ENCODE assay signal across 1 cellular context in the genomic region with DNA sequence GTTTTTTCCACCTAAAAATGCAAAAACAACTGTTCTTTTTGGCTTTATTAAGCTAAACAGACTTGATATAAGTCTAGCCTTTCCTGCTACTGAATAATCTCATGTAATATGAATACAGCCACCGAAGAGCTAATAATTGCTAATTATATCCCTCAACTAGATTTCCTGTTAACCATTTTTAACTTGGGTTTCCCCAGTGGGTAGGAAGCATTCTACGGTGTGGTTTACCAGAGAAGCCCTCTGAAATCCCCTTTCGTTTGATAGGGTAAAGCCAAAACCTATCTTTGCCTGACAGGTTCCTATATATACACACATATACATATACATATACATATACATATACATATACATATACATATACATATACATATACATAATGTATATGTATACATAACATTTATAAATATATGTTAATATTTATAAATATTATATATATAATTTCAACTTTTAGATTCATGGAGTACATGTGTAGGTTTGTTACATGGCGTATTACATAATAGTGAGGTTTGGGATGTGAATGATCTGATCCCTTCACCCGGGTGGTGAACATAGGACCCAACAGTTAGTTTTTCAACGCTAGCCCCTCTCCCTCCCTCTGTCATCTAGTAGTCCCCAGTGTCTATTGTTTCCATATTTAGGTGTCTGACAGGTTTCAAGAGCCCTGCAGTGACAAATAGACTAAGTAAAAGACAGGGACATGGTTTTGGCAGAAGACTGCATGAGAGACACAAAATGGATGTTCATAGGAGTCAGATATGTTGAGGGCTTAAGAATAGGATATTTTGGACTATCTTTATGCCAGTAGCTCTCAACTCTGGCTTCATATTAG.
TF ChIP-seq lines count a peak whose summit lies in the region.

No MANE protein-coding gene starts in this region.

TF ChIP-seq in GM12878, 131 proteins besides CTCF, POLR2A, EP300 and RAD21 (continued from another document and continues in another):
- TF ChIP-seq, protein P1, sequence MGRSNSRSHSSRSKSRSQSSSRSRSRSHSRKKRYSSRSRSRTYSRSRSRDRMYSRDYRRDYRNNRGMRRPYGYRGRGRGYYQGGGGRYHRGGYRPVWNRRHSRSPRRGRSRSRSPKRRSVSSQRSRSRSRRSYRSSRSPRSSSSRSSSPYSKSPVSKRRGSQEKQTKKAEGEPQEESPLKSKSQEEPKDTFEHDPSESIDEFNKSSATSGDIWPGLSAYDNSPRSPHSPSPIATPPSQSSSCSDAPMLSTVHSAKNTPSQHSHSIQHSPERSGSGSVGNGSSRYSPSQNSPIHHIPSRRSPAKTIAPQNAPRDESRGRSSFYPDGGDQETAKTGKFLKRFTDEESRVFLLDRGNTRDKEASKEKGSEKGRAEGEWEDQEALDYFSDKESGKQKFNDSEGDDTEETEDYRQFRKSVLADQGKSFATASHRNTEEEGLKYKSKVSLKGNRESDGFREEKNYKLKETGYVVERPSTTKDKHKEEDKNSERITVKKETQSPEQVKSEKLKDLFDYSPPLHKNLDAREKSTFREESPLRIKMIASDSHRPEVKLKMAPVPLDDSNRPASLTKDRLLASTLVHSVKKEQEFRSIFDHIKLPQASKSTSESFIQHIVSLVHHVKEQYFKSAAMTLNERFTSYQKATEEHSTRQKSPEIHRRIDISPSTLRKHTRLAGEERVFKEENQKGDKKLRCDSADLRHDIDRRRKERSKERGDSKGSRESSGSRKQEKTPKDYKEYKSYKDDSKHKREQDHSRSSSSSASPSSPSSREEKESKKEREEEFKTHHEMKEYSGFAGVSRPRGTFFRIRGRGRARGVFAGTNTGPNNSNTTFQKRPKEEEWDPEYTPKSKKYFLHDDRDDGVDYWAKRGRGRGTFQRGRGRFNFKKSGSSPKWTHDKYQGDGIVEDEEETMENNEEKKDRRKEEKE (IDR thresholded peaks at IDR 0.05): no peak
- TF ChIP-seq ZZZ3 (IDR thresholded peaks at IDR 0.05; ENCODE audit: control insufficient read depth, insufficient read length, low read depth): no peak
- TF ChIP-seq MYC (IDR thresholded peaks at IDR 0.05; ENCODE audit: insufficient read depth, insufficient read length, insufficient replicate concordance, low read length, severe bottlenecking): no peak
- TF ChIP-seq, protein P2, sequence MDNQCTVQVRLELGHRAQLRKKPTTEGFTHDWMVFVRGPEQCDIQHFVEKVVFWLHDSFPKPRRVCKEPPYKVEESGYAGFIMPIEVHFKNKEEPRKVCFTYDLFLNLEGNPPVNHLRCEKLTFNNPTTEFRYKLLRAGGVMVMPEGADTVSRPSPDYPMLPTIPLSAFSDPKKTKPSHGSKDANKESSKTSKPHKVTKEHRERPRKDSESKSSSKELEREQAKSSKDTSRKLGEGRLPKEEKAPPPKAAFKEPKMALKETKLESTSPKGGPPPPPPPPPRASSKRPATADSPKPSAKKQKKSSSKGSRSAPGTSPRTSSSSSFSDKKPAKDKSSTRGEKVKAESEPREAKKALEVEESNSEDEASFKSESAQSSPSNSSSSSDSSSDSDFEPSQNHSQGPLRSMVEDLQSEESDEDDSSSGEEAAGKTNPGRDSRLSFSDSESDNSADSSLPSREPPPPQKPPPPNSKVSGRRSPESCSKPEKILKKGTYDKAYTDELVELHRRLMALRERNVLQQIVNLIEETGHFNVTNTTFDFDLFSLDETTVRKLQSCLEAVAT (IDR thresholded peaks at IDR 0.05): peak; percentile 64
- no peak for TF ChIP-seq YY1 (IDR thresholded peaks at IDR 0.05; ENCODE audit: low read depth, low read length)
- TF ChIP-seq YBX1 (IDR thresholded peaks at IDR 0.05): no peak
- TF ChIP-seq SREBF1 (IDR thresholded peaks at IDR 0.05; ENCODE audit: low read length): no peak
- TF ChIP-seq, protein P3, sequence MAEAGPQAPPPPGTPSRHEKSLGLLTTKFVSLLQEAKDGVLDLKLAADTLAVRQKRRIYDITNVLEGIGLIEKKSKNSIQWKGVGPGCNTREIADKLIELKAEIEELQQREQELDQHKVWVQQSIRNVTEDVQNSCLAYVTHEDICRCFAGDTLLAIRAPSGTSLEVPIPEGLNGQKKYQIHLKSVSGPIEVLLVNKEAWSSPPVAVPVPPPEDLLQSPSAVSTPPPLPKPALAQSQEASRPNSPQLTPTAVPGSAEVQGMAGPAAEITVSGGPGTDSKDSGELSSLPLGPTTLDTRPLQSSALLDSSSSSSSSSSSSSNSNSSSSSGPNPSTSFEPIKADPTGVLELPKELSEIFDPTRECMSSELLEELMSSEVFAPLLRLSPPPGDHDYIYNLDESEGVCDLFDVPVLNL (IDR thresholded peaks at IDR 0.05; ENCODE audit: low read depth, low read length): no peak
- TF ChIP-seq KDM1A (IDR thresholded peaks at IDR 0.05; ENCODE audit: borderline replicate concordance): no peak
- TF ChIP-seq, protein P4, sequence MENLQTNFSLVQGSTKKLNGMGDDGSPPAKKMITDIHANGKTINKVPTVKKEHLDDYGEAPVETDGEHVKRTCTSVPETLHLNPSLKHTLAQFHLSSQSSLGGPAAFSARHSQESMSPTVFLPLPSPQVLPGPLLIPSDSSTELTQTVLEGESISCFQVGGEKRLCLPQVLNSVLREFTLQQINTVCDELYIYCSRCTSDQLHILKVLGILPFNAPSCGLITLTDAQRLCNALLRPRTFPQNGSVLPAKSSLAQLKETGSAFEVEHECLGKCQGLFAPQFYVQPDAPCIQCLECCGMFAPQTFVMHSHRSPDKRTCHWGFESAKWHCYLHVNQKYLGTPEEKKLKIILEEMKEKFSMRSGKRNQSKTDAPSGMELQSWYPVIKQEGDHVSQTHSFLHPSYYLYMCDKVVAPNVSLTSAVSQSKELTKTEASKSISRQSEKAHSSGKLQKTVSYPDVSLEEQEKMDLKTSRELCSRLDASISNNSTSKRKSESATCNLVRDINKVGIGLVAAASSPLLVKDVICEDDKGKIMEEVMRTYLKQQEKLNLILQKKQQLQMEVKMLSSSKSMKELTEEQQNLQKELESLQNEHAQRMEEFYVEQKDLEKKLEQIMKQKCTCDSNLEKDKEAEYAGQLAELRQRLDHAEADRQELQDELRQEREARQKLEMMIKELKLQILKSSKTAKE (IDR thresholded peaks at IDR 0.05; ENCODE audit: low read depth, poor library complexity, severe bottlenecking): peak; percentile 90
- TF ChIP-seq SPI1 (IDR thresholded peaks at IDR 0.05; ENCODE audit: borderline replicate concordance, insufficient read depth, low read depth, low read length): no peak
- TF ChIP-seq BACH1 (IDR thresholded peaks at IDR 0.05; ENCODE audit: borderline replicate concordance): peak; percentile 38; the same call in 1 of the 2 replicates
- TF ChIP-seq BCL11A (IDR thresholded peaks at IDR 0.05; ENCODE audit: low read depth, low read length): peak; percentile 81
- TF ChIP-seq STAT1 (conservative IDR thresholded peaks at IDR 0.05): no peak
- TF ChIP-seq CBX3 (IDR thresholded peaks at IDR 0.05; ENCODE audit: borderline replicate concordance, low read depth): no peak
- peak; percentile 99 for TF ChIP-seq PAX8 (IDR thresholded peaks at IDR 0.05)
- TF ChIP-seq SUZ12 (IDR thresholded peaks at IDR 0.05; ENCODE audit: unreplicated experiment): no peak
- TF ChIP-seq, protein P5, sequence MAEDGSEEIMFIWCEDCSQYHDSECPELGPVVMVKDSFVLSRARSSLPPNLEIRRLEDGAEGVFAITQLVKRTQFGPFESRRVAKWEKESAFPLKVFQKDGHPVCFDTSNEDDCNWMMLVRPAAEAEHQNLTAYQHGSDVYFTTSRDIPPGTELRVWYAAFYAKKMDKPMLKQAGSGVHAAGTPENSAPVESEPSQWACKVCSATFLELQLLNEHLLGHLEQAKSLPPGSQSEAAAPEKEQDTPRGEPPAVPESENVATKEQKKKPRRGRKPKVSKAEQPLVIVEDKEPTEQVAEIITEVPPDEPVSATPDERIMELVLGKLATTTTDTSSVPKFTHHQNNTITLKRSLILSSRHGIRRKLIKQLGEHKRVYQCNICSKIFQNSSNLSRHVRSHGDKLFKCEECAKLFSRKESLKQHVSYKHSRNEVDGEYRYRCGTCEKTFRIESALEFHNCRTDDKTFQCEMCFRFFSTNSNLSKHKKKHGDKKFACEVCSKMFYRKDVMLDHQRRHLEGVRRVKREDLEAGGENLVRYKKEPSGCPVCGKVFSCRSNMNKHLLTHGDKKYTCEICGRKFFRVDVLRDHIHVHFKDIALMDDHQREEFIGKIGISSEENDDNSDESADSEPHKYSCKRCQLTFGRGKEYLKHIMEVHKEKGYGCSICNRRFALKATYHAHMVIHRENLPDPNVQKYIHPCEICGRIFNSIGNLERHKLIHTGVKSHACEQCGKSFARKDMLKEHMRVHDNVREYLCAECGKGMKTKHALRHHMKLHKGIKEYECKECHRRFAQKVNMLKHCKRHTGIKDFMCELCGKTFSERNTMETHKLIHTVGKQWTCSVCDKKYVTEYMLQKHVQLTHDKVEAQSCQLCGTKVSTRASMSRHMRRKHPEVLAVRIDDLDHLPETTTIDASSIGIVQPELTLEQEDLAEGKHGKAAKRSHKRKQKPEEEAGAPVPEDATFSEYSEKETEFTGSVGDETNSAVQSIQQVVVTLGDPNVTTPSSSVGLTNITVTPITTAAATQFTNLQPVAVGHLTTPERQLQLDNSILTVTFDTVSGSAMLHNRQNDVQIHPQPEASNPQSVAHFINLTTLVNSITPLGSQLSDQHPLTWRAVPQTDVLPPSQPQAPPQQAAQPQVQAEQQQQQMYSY (CRISPR knock-in tag; IDR thresholded peaks at IDR 0.05): no peak
- TF ChIP-seq TCF7 (IDR thresholded peaks at IDR 0.05; ENCODE audit: borderline replicate concordance): peak; percentile 29; the same call in 1 of the 2 replicates
- TF ChIP-seq EZH2 (IDR thresholded peaks at IDR 0.05; ENCODE audit: borderline replicate concordance, control insufficient read depth, low read depth, low read length): no peak
- no peak for TF ChIP-seq HDGF (IDR thresholded peaks at IDR 0.05)
- TF ChIP-seq, protein P6, sequence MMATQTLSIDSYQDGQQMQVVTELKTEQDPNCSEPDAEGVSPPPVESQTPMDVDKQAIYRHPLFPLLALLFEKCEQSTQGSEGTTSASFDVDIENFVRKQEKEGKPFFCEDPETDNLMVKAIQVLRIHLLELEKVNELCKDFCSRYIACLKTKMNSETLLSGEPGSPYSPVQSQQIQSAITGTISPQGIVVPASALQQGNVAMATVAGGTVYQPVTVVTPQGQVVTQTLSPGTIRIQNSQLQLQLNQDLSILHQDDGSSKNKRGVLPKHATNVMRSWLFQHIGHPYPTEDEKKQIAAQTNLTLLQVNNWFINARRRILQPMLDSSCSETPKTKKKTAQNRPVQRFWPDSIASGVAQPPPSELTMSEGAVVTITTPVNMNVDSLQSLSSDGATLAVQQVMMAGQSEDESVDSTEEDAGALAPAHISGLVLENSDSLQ (IDR thresholded peaks at IDR 0.05): peak; percentile 43
- TF ChIP-seq, protein P7, sequence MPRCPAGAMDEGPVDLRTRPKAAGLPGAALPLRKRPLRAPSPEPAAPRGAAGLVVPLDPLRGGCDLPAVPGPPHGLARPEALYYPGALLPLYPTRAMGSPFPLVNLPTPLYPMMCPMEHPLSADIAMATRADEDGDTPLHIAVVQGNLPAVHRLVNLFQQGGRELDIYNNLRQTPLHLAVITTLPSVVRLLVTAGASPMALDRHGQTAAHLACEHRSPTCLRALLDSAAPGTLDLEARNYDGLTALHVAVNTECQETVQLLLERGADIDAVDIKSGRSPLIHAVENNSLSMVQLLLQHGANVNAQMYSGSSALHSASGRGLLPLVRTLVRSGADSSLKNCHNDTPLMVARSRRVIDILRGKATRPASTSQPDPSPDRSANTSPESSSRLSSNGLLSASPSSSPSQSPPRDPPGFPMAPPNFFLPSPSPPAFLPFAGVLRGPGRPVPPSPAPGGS (IDR thresholded peaks at IDR 0.05; ENCODE audit: borderline replicate concordance, insufficient read depth, low read depth, low read length, poor library complexity, severe bottlenecking): peak; percentile 45
- TF ChIP-seq ZNF24 (IDR thresholded peaks at IDR 0.05): no peak
- no peak for TF ChIP-seq TCF3 (IDR thresholded peaks at IDR 0.05; ENCODE audit: borderline replicate concordance, insufficient read depth, low read depth, low read length)
- no peak for TF ChIP-seq HDAC2 (IDR thresholded peaks at IDR 0.05)
- TF ChIP-seq SMAD5 (IDR thresholded peaks at IDR 0.05; ENCODE audit: low read depth): no peak; the same call in 1 of the 2 replicates
- TF ChIP-seq NR2F1 (conservative IDR thresholded peaks at IDR 0.05): no peak
- no peak for TF ChIP-seq DPF2 (IDR thresholded peaks at IDR 0.05)
- no peak for TF ChIP-seq NFXL1 (IDR thresholded peaks at IDR 0.05; ENCODE audit: borderline replicate concordance)
- peak; percentile 54 for TF ChIP-seq RAD51 (IDR thresholded peaks at IDR 0.05)
- no peak for TF ChIP-seq HCFC1 (IDR thresholded peaks at IDR 0.05; ENCODE audit: low read length)
- TF ChIP-seq, protein P8, sequence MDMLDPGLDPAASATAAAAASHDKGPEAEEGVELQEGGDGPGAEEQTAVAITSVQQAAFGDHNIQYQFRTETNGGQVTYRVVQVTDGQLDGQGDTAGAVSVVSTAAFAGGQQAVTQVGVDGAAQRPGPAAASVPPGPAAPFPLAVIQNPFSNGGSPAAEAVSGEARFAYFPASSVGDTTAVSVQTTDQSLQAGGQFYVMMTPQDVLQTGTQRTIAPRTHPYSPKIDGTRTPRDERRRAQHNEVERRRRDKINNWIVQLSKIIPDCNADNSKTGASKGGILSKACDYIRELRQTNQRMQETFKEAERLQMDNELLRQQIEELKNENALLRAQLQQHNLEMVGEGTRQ (IDR thresholded peaks at IDR 0.05; ENCODE audit: borderline replicate concordance, low read depth, low read length): no peak
- TF ChIP-seq MTA3 (IDR thresholded peaks at IDR 0.05; ENCODE audit: borderline replicate concordance, low read length): peak; percentile 80; the same call in 1 of the 2 replicates
- no peak for TF ChIP-seq KLF5 (IDR thresholded peaks at IDR 0.05; ENCODE audit: partially characterized antibody)
- peak; percentile 41 to 63; a peak in 2 of 4 replicates for TF ChIP-seq BHLHE40 (IDR thresholded peaks at IDR 0.05; ENCODE audit: borderline replicate concordance in 1 of 2, low read depth in 2 of 2, low read length in 1 of 2)
- TF ChIP-seq ASH2L (IDR thresholded peaks at IDR 0.05; ENCODE audit: borderline replicate concordance, low read depth): no peak
- no peak for TF ChIP-seq NR2C1 (IDR thresholded peaks at IDR 0.05)
- no peak for TF ChIP-seq ZSCAN29 (IDR thresholded peaks at IDR 0.05)
- peak; percentile 37; the same call in 1 of the 2 replicates for TF ChIP-seq CREB1 (IDR thresholded peaks at IDR 0.05; ENCODE audit: low read depth)
- TF ChIP-seq MXI1 (IDR thresholded peaks at IDR 0.05; ENCODE audit: low read depth, low read length): no peak
- TF ChIP-seq, protein P9, sequence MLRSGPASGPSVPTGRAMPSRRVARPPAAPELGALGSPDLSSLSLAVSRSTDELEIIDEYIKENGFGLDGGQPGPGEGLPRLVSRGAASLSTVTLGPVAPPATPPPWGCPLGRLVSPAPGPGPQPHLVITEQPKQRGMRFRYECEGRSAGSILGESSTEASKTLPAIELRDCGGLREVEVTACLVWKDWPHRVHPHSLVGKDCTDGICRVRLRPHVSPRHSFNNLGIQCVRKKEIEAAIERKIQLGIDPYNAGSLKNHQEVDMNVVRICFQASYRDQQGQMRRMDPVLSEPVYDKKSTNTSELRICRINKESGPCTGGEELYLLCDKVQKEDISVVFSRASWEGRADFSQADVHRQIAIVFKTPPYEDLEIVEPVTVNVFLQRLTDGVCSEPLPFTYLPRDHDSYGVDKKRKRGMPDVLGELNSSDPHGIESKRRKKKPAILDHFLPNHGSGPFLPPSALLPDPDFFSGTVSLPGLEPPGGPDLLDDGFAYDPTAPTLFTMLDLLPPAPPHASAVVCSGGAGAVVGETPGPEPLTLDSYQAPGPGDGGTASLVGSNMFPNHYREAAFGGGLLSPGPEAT (IDR thresholded peaks at IDR 0.05; ENCODE audit: low read depth): peak; percentile 95
- TF ChIP-seq TARDBP (IDR thresholded peaks at IDR 0.05; ENCODE audit: borderline replicate concordance): no peak
- TF ChIP-seq CHD1 (IDR thresholded peaks at IDR 0.05; ENCODE audit: low read depth, low read length): no peak
- no peak for TF ChIP-seq ZNF274 (IDR thresholded peaks at IDR 0.05; ENCODE audit: insufficient read depth, insufficient read length)
- TF ChIP-seq ZNF384 (IDR thresholded peaks at IDR 0.05; ENCODE audit: borderline replicate concordance, low read depth, low read length): no peak
